11 cellular contexts compared by ENCODE assay signal in genomic region chr16:15523092-15523541, GRCh38.
DNase-seq lines count a peak whose midpoint lies in the region; ATAC-seq, FAIRE-seq and TF ChIP-seq lines count a peak whose summit lies in the region.
"Had no signal": no experiment of that assay in that cellular context is flagged by ENCODE, and none has a peak within 500 bp of the region (broad histone marks: within the 10 kb centered on the region; RNA-seq: fewer than 3 reads in every experiment).

No MANE protein-coding gene starts in this region.

- no peaks in the 10 kb centered on the region for H3K9me3 ChIP-seq in uterus

- peaks cover 5% of the 10 kb centered on the region for H3K27me3 Mint-ChIP-seq in nephron progenitor cell (ENCODE audit: low read depth, poor library complexity)

- H3K4me1 ChIP-seq in uterus = peaks cover 0 to 6% of the 10 kb centered on the region in 2 donors

- H3K27ac Mint-ChIP-seq in activated naive CD4-positive, alpha-beta T cell treated with anti-CD3 and anti-CD28 coated beads, Interleukin-2, amount 50 U/mL, for 72 hours = peak overlapping the region; percentile 57 to 83
- H3K27ac Mint-ChIP-seq in nephron progenitor cell = no peak overlapping the region

- intact Hi-C loops in uterus (cut with DNase I; ENCODE audit: low total_unique reads) = no loop called here

- H3K4me1 Mint-ChIP-seq in nephron progenitor cell = peaks cover 47% of the 10 kb centered on the region

- no peak for TF ChIP-seq POLR2A in uterus (IDR thresholded peaks at IDR 0.05)

- peak overlapping the region; percentile 67 to 84 for H3K27ac ChIP-seq in uterus
- H3K27ac ChIP-seq: epithelial cell of prostate had no signal

- no peak overlapping the region for H3K4me3 ChIP-seq in uterus

- no peaks in the 10 kb centered on the region for H3K36me3 ChIP-seq in uterus

- TF ChIP-seq CTCF in uterus (IDR thresholded peaks at IDR 0.05) = no peak
- no peak for TF ChIP-seq CTCF in nephron progenitor cell (IDR thresholded peaks at IDR 0.05)

- H3K4me3 Mint-ChIP-seq in nephron progenitor cell = no peak overlapping the region

- H3K9me3 Mint-ChIP-seq in activated naive CD4-positive, alpha-beta T cell treated with anti-CD3 and anti-CD28 coated beads, Interleukin-2, amount 50 U/mL, for 72 hours = no peaks in the 10 kb centered on the region
- H3K9me3 Mint-ChIP-seq in nephron progenitor cell = peaks cover 10% of the 10 kb centered on the region

- no peaks in the 10 kb centered on the region for H3K36me3 Mint-ChIP-seq in activated naive CD4-positive, alpha-beta T cell treated with anti-CD3 and anti-CD28 coated beads, Interleukin-2, amount 50 U/mL, for 72 hours
- H3K36me3 Mint-ChIP-seq in nephron progenitor cell (ENCODE audit: low read depth) = peaks cover 33% of the 10 kb centered on the region

- no peak for ATAC-seq in activated naive CD4-positive, alpha-beta T cell treated with anti-CD3 and anti-CD28 coated beads, Interleukin-2, amount 50 U/mL, for 72 hours
- ATAC-seq in GM21390 (IDR thresholded peaks at IDR 0.05; ENCODE audit: unreplicated experiment) = no peak

- no peak for FAIRE-seq in urothelium cell line (lab: Jason Lieb, UNC)

- H3K27me3 ChIP-seq in uterus = no peaks in the 10 kb centered on the region

- DNase-seq in activated naive CD4-positive, alpha-beta T cell treated with anti-CD3 and anti-CD28 coated beads, Interleukin-2, amount 50 U/mL, for 72 hours (ENCODE audit: low spot score in 2 of 2) = no peak
- no peak for DNase-seq in activated naive CD4-positive, alpha-beta T cell treated with anti-CD3 and anti-CD28 coated beads, Interleukin-2, amount 50 U/mL, for 16 hours
- DNase-seq in UCSD-AML1 (lab: John Stamatoyannopoulos, UW; ENCODE audit: unreplicated experiment) (peak; percentile 39), kidney tubule cell (ENCODE audit: low spot score) (peak; percentile 29), uterus (no peak), nephron progenitor cell (no peak), urothelium cell line (ENCODE audit: low spot score) (no peak)
- DNase-seq: activated T-cell treated with anti-CD3 and anti-CD28 coated beads for 4 hours, NCI-H510A had no signal

Comparison
In these comparisons a context has a peak if more than half of its experiments do, and no peak if none do; other contexts are left out.
1. DNase-seq: peak in UCSD-AML1 (single experiment) and kidney tubule cell (single experiment); none in activated naive CD4-positive, alpha-beta T cell treated with anti-CD3 and anti-CD28 coated beads, Interleukin-2, amount 50 U/mL, for 72 hours (0 of 2), activated naive CD4-positive, alpha-beta T cell treated with anti-CD3 and anti-CD28 coated beads, Interleukin-2, amount 50 U/mL, for 16 hours (single experiment), uterus (0 of 2), nephron progenitor cell (single experiment) and urothelium cell line (single experiment).